1 cellular context compared by ENCODE assay signal in genomic region chrX:120286733-120287512, GRCh38.
TF ChIP-seq lines count a peak whose summit lies in the region.

No MANE protein-coding gene starts in this region.

TF ChIP-seq in GM12878, 131 proteins besides CTCF, POLR2A, EP300 and RAD21:
- TF ChIP-seq PML (IDR thresholded peaks at IDR 0.05; ENCODE audit: low read length) (peak; percentile 40; the same call in 1 of the 2 replicates), RELB (IDR thresholded peaks at IDR 0.05; ENCODE audit: low read depth) (peak; percentile 60), MEF2A (IDR thresholded peaks at IDR 0.05; ENCODE audit: insufficient read depth, low read depth, low read length) (no peak), CHD2 (IDR thresholded peaks at IDR 0.05; ENCODE audit: borderline replicate concordance, low read depth, low read length) (peak; percentile 36; the same call in 1 of the 2 replicates), NR2C1 (IDR thresholded peaks at IDR 0.05) (peak; percentile 31; the same call in 1 of the 2 replicates), NRF1 (conservative IDR thresholded peaks at IDR 0.05; ENCODE audit: low read depth, low read length) (no peak), EED (IDR thresholded peaks at IDR 0.05; ENCODE audit: low read depth) (peak; percentile 27; the same call in 1 of the 2 replicates), HCFC1 (IDR thresholded peaks at IDR 0.05; ENCODE audit: low read length) (no peak), ZBED1 (IDR thresholded peaks at IDR 0.05; ENCODE audit: borderline replicate concordance) (no peak), MTA2 (IDR thresholded peaks at IDR 0.05; ENCODE audit: low read depth) (peak; percentile 40; the same call in 1 of the 2 replicates), EZH2 (IDR thresholded peaks at IDR 0.05; ENCODE audit: borderline replicate concordance, control insufficient read depth, low read depth, low read length) (no peak), MLLT1 (IDR thresholded peaks at IDR 0.05) (0 out of 2 replicates have a peak, but pooled peaks have one; percentile 25), IKZF2 (IDR thresholded peaks at IDR 0.05) (peak; percentile 47 to 59; a peak in 1 of 4 replicates), GATAD2B (conservative IDR thresholded peaks at IDR 0.05; ENCODE audit: low read depth) (no peak), RELA (IDR thresholded peaks at IDR 0.05; ENCODE audit: borderline replicate concordance, partially characterized antibody) (no peak), IKZF1 (conservative IDR thresholded peaks at IDR 0.05) (peak; percentile 46; the same call in 1 of the 2 replicates), NR2F1 (conservative IDR thresholded peaks at IDR 0.05) (peak; percentile 94), ATF7 (IDR thresholded peaks at IDR 0.05; ENCODE audit: low read depth) (0 out of 2 replicates have a peak, but pooled peaks have one; percentile 29), ATF2 (IDR thresholded peaks at IDR 0.05; ENCODE audit: low read length) (no peak), MEF2B (IDR thresholded peaks at IDR 0.05; ENCODE audit: partially characterized antibody, poor library complexity, severe bottlenecking) (peak; percentile 7)
